1 cellular context compared by ENCODE assay signal in the genomic region with DNA sequence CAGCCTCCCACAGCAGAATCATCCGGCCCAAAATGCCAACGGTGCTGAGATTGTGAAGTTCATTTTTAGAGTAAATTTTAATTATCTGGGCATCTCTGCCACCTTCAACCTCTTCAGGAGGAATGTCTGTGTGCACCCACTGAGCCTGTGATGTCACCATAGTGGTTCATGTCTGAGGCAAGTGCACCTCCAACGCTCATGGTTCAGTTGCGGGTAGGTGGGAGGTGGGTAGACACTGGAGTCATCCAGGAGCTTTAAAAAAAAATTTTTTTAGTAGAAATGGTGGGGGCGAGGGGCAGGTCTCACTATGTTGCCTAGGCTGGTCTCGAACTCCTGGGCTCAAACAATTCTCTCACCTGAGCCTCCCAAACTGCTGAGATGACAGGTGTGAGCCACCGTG.
TF ChIP-seq lines count a peak whose summit lies in the region.

No MANE protein-coding gene starts in this region.

TF ChIP-seq in A549, 52 proteins besides CTCF, POLR2A, EP300 and RAD21:
- no peak for TF ChIP-seq MYC (IDR thresholded peaks at IDR 0.05; ENCODE audit: borderline replicate concordance, low read length)
- no peak for TF ChIP-seq POLR2AphosphoS2 (conservative IDR thresholded peaks at IDR 0.05; ENCODE audit: low read length)
- TF ChIP-seq HEYL (CRISPR knock-in tag; IDR thresholded peaks at IDR 0.05): no peak
- no peak for TF ChIP-seq HOXB5 (CRISPR knock-in tag; IDR thresholded peaks at IDR 0.05)
- TF ChIP-seq, protein P1, sequence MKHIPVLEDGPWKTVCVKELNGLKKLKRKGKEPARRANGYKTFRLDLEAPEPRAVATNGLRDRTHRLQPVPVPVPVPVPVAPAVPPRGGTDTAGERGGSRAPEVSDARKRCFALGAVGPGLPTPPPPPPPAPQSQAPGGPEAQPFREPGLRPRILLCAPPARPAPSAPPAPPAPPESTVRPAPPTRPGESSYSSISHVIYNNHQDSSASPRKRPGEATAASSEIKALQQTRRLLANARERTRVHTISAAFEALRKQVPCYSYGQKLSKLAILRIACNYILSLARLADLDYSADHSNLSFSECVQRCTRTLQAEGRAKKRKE (CRISPR knock-in tag; IDR thresholded peaks at IDR 0.05; ENCODE audit: low read depth): no peak
- no peak for TF ChIP-seq ESRRA (IDR thresholded peaks at IDR 0.05; ENCODE audit: borderline replicate concordance, low read length)
- TF ChIP-seq RARB (CRISPR knock-in tag; IDR thresholded peaks at IDR 0.05): no peak
- no peak for TF ChIP-seq RCOR1 (IDR thresholded peaks at IDR 0.05; ENCODE audit: low read depth, low read length)
- TF ChIP-seq HOXA7 (CRISPR knock-in tag; IDR thresholded peaks at IDR 0.05): no peak
- no peak for TF ChIP-seq JUN (IDR thresholded peaks at IDR 0.05)
- TF ChIP-seq ZFP36 (IDR thresholded peaks at IDR 0.05; ENCODE audit: borderline replicate concordance, partially characterized antibody): no peak
- TF ChIP-seq NFE2L2 (conservative IDR thresholded peaks at IDR 0.05; ENCODE audit: low read length): no peak
- no peak for TF ChIP-seq CBX8 (IDR thresholded peaks at IDR 0.05)
